In the genomic region with DNA sequence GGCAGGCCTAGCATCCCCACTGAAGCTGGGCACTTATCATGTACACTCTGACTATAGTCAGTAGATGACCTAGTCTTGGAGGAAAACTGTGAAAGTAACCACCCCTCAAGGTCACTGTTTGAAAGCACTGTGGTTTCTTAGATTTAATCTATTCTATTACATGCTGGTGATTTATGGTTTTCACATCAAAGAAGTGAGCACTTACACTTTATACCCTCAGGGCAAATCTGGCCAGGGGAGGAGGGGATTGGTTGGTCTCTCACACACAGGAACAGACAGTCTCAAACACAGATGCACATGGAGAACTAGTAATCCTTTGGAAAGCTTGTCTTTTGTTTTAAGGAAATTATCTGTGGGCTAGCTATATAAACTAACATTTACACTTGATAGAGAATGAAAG, we compare ENCODE assay signal across 1 cellular context.
TF ChIP-seq lines count a peak whose summit lies in the region.

No MANE protein-coding gene starts in this region.

TF ChIP-seq in H1, 55 proteins besides CTCF, POLR2A, EP300 and RAD21 (continued from another document):
- TF ChIP-seq HDAC2 (IDR thresholded peaks at IDR 0.05; ENCODE audit: borderline replicate concordance in 1 of 2, low read depth in 2 of 2, low read length in 2 of 2): no peak
- TF ChIP-seq EGR1 (IDR thresholded peaks at IDR 0.05; ENCODE audit: borderline replicate concordance, low read depth, low read length): no peak
